Comparison of ENCODE assay signal across 1 cellular context in the genomic region with DNA sequence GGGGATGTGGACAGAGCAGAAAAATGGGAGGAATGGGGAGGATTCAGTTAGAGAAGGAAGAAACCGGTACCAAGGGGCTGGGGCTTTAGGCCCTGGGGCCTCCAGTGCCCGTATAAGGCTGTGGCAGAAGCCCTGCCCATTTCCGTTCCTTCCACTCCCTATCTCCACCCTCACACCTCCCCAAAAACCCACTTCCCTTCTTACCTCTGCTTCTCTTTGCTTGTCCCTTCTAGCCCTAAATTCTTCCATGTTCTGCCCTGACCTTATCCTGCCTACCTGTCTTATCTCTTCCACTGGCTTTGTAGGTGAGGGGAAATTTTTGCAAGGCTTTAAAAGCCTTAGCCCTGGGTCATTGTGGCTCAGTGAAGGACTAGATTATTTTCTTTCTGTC.
TF ChIP-seq lines count a peak whose summit lies in the region.

No MANE protein-coding gene starts in this region.

TF ChIP-seq in HepG2, 621 proteins besides CTCF, POLR2A, EP300 and RAD21:
- no peak for TF ChIP-seq SIX4 (CRISPR knock-in tag; IDR thresholded peaks at IDR 0.05)
- no peak for TF ChIP-seq ZNF264 (CRISPR knock-in tag; IDR thresholded peaks at IDR 0.05)
- TF ChIP-seq POLR2G (IDR thresholded peaks at IDR 0.05; ENCODE audit: low read depth, low read length), result peak; percentile 4; the same call in 1 of the 2 replicates
- peak; percentile 76 for TF ChIP-seq HNRNPK (IDR thresholded peaks at IDR 0.05; ENCODE audit: low read depth, low read length, poor library complexity, severe bottlenecking)
- TF ChIP-seq ZSCAN21 (CRISPR knock-in tag; IDR thresholded peaks at IDR 0.05; ENCODE audit: borderline replicate concordance), result no peak
- TF ChIP-seq ZNF572 (CRISPR knock-in tag; IDR thresholded peaks at IDR 0.05), result no peak
- TF ChIP-seq RBFOX2 (IDR thresholded peaks at IDR 0.05; ENCODE audit: low read depth, low read length), result peak; percentile 68
- no peak for TF ChIP-seq ZNF777 (CRISPR knock-in tag; IDR thresholded peaks at IDR 0.05)
- no peak for TF ChIP-seq ZMYM2 (CRISPR knock-in tag; IDR thresholded peaks at IDR 0.05)
- no peak for TF ChIP-seq SYNCRIP (IDR thresholded peaks at IDR 0.05; ENCODE audit: insufficient read depth, low read depth, low read length)
- no peak for TF ChIP-seq FOXM1 (CRISPR knock-in tag; IDR thresholded peaks at IDR 0.05)
- no peak for TF ChIP-seq ZNF225 (CRISPR knock-in tag; IDR thresholded peaks at IDR 0.05)
- TF ChIP-seq ISX (CRISPR knock-in tag; conservative IDR thresholded peaks at IDR 0.05), result no peak
- no peak for TF ChIP-seq FOXO1 (CRISPR knock-in tag; IDR thresholded peaks at IDR 0.05)
